ENCODE assay signal across 22 cellular contexts in genomic region chr20:47266847-47267515, GRCh38.
DNase-seq lines count a peak whose midpoint lies in the region; ATAC-seq and TF ChIP-seq lines count a peak whose summit lies in the region.
"Had no signal": no experiment of that assay in that cellular context is flagged by ENCODE, and none has a peak within 500 bp of the region (broad histone marks: within the 10 kb centered on the region; RNA-seq: fewer than 3 reads in every experiment).

No MANE protein-coding gene starts in this region.

- TF ChIP-seq CTCF in DOHH2 (IDR thresholded peaks at IDR 0.05; ENCODE audit: low read depth, low read length, poor library complexity, severe bottlenecking) (no peak), endothelial cell (IDR thresholded peaks at IDR 0.05; ENCODE audit: unreplicated experiment) (no peak), colonic mucosa (IDR thresholded peaks at IDR 0.05) (no peak)

- no peak overlapping the region for H3K4me3 ChIP-seq in CD4-positive, CD25-positive, alpha-beta regulatory T cell (ENCODE audit: low read depth, low read length)
- H3K4me3 ChIP-seq in DOHH2 (ENCODE audit: low read length): no peak overlapping the region
- H3K4me3 ChIP-seq in colonic mucosa: no peak overlapping the region
- H3K4me3 ChIP-seq: HAP-1 had no signal

- H3K27me3 Mint-ChIP-seq in CD4-positive, CD25-positive, alpha-beta regulatory T cell: no peaks in the 10 kb centered on the region
- H3K27me3 Mint-ChIP-seq in T-helper 17 cell (no peaks in the 10 kb centered on the region), endothelial cell (ENCODE audit: unreplicated experiment) (peaks cover 7% of the 10 kb centered on the region)
- H3K27me3 Mint-ChIP-seq: type B pancreatic cell had no signal

- DNase-seq in CD4-positive, CD25-positive, alpha-beta regulatory T cell: no peak
- no peak for DNase-seq in T-helper 17 cell
- no peak for DNase-seq in endothelial cell (ENCODE audit: low spot score)
- DNase-seq in colonic mucosa: no peak
- DNase-seq: activated CD8-positive, alpha-beta memory T cell treated with anti-CD3 and anti-CD28 coated beads for 24 hours; DMS79 treated with DMSO at 0.1 percent for 48 hours; kidney; NCI-H1092 treated with DMSO at 0.1 percent for 48 hours; NCI-H2029 treated with DMSO at 0.1 percent for 48 hours; NCI-H226; OCI-M1; T1000 had no signal

- intact Hi-C loops in colonic mucosa (cut with DNase I): no loop called here

- peaks cover 74% of the 10 kb centered on the region for H3K79me2 ChIP-seq in DOHH2 (ENCODE audit: control insufficient read depth, low read length)

- H3K9ac ChIP-seq in colonic mucosa (ENCODE audit: low read depth in 2 of 2, low read length in 2 of 2): no peak overlapping the region

- peaks cover 21% of the 10 kb centered on the region for H3K36me3 Mint-ChIP-seq in CD4-positive, CD25-positive, alpha-beta regulatory T cell
- peaks cover 4% of the 10 kb centered on the region for H3K36me3 Mint-ChIP-seq in T-helper 17 cell (ENCODE audit: low read depth)
- H3K36me3 Mint-ChIP-seq in endothelial cell (ENCODE audit: low read depth, unreplicated experiment): peaks cover 33% of the 10 kb centered on the region

- no peaks in the 10 kb centered on the region for H3K4me1 ChIP-seq in CD4-positive, CD25-positive, alpha-beta regulatory T cell (ENCODE audit: control insufficient read depth, insufficient read depth, low read length, poor library complexity, severe bottlenecking)
- H3K4me1 ChIP-seq in DOHH2 (ENCODE audit: control insufficient read depth, low read length) (peaks cover 55% of the 10 kb centered on the region), colonic mucosa (no peaks in the 10 kb centered on the region)
- H3K4me1 ChIP-seq: HAP-1 had no signal

- H4K20me1 ChIP-seq in DOHH2 (ENCODE audit: control insufficient read depth, insufficient read depth, low read depth, low read length): no peaks in the 10 kb centered on the region

- no peaks in the 10 kb centered on the region for H3K9me3 ChIP-seq in CD4-positive, CD25-positive, alpha-beta regulatory T cell (ENCODE audit: control insufficient read depth in 2 of 2, low read length in 2 of 2)
- H3K9me3 ChIP-seq in DOHH2 (ENCODE audit: control insufficient read depth, insufficient read depth, low read length) (no peaks in the 10 kb centered on the region), T-helper 17 cell (ENCODE audit: control insufficient read depth, low read length, poor library complexity, severe bottlenecking) (no peaks in the 10 kb centered on the region), colonic mucosa (no peaks in the 10 kb centered on the region)
- H3K9me3 ChIP-seq: HAP-1 had no signal

- peaks cover 0 to 20% (median 7%) of the 10 kb centered on the region in 4 donors for H3K4me1 Mint-ChIP-seq in CD4-positive, CD25-positive, alpha-beta regulatory T cell
- peaks cover 18% of the 10 kb centered on the region for H3K4me1 Mint-ChIP-seq in T-helper 17 cell
- no peaks in the 10 kb centered on the region for H3K4me1 Mint-ChIP-seq in endothelial cell (ENCODE audit: unreplicated experiment)

- no peaks in the 10 kb centered on the region for H3K9me3 Mint-ChIP-seq in CD4-positive, CD25-positive, alpha-beta regulatory T cell
- H3K9me3 Mint-ChIP-seq in endothelial cell (ENCODE audit: unreplicated experiment): no peaks in the 10 kb centered on the region
- H3K9me3 Mint-ChIP-seq: neural crest cell, type B pancreatic cell had no signal

- peaks cover 25% of the 10 kb centered on the region for H3F3A ChIP-seq in DOHH2 (ENCODE audit: control insufficient read depth, insufficient read depth)

- ATAC-seq in CD4-positive, CD25-positive, alpha-beta regulatory T cell (ENCODE audit: low read depth in 2 of 2): no peak
- no peak for ATAC-seq in T-helper 17 cell
- no peak for ATAC-seq in GM21723 (IDR thresholded peaks at IDR 0.05; ENCODE audit: unreplicated experiment)
- ATAC-seq in HG02885 (IDR thresholded peaks at IDR 0.05; ENCODE audit: poor library complexity, unreplicated experiment): no peak
- ATAC-seq: activated CD4-positive, CD25-positive, alpha-beta regulatory T cell treated with anti-CD3 and anti-CD28 coated beads, Interleukin-2, amount 50 U/mL, for 24 hours; Right ventricle myocardium inferior; sciatic nerve had no signal

- no peaks in the 10 kb centered on the region for H3K27me3 ChIP-seq in CD4-positive, CD25-positive, alpha-beta regulatory T cell (ENCODE audit: control insufficient read depth, insufficient read depth, low read length)
- H3K27me3 ChIP-seq in DOHH2 (ENCODE audit: control insufficient read depth, low read length) (no peaks in the 10 kb centered on the region), colonic mucosa (no peaks in the 10 kb centered on the region)

- no peak overlapping the region for H3K27ac ChIP-seq in CD4-positive, CD25-positive, alpha-beta regulatory T cell (ENCODE audit: insufficient read depth, low read length, poor library complexity, severe bottlenecking)
- H3K27ac ChIP-seq in DOHH2 (ENCODE audit: low read depth, low read length): peak overlapping the region; percentile 2; the same call in 1 of the 2 replicates
- no peak overlapping the region for H3K27ac ChIP-seq in colonic mucosa
- H3K27ac ChIP-seq: epithelial cell of prostate had no signal

- H3K36me3 ChIP-seq in CD4-positive, CD25-positive, alpha-beta regulatory T cell (ENCODE audit: control insufficient read depth, insufficient read depth, low read length): peaks cover 44% of the 10 kb centered on the region
- peaks cover 58% of the 10 kb centered on the region for H3K36me3 ChIP-seq in DOHH2 (ENCODE audit: control insufficient read depth, low read length)
- H3K36me3 ChIP-seq in colonic mucosa: no peaks in the 10 kb centered on the region

- no peak overlapping the region for H3K4me3 Mint-ChIP-seq in CD4-positive, CD25-positive, alpha-beta regulatory T cell
- H3K4me3 Mint-ChIP-seq in T-helper 17 cell (no peak overlapping the region), endothelial cell (ENCODE audit: unreplicated experiment) (peak overlapping the region; percentile 67)
- H3K4me3 Mint-ChIP-seq: neural crest cell, type B pancreatic cell had no signal

- H3K27ac Mint-ChIP-seq in CD4-positive, CD25-positive, alpha-beta regulatory T cell: peak overlapping the region in 2 of 3 donors; percentile 55 to 67
- peak overlapping the region; percentile 29 for H3K27ac Mint-ChIP-seq in T-helper 17 cell
- no peak overlapping the region for H3K27ac Mint-ChIP-seq in endothelial cell (ENCODE audit: unreplicated experiment)

- H3K4me2 ChIP-seq in DOHH2 (ENCODE audit: low read length): no peak overlapping the region

- no peaks in the 10 kb centered on the region for H3K9me2 ChIP-seq in DOHH2 (replicated peaks; ENCODE audit: control insufficient read depth, low read length)
